Comparison of ENCODE assay signal across 8 cellular contexts in genomic region chr11:73982595-73982989, GRCh38. TPM values are rescaled to one million over a fixed set of nuclear protein-coding genes. Genes with fewer than 3 reads are reported as not detected.
DNase-seq lines count a peak whose midpoint lies in the region; ATAC-seq lines count a peak whose summit lies in the region.

Gene UCP2, minus strand, starts transcription at chr11:73982843. Its CDS starts 4,465 bp downstream, at chr11:73978378.

- peak; percentile 91 for DNase-seq in DMS79 treated with DMSO at 0.1 percent for 48 hours (lab: John Stamatoyannopoulos, UW)
- peak; percentile 77 for DNase-seq in LHCN-M2 (ENCODE audit: low read depth)
- DNase-seq in SHP77 treated with DMSO at 0.1 percent for 48 hours (lab: John Stamatoyannopoulos, UW), result peak; percentile 91
- peak; percentile 94 for DNase-seq in activated effector memory CD4-positive, alpha-beta T cell treated with anti-CD3 and anti-CD28 coated beads, Interleukin-2, amount 50 U/mL, for 16 hours
- DNase-seq in foreskin melanocyte, result peak; percentile 11

- ATAC-seq in GM21786 (IDR thresholded peaks at IDR 0.05; ENCODE audit: unreplicated experiment), result peak; percentile 42

- H3K9ac ChIP-seq in subcutaneous abdominal adipose tissue (ENCODE audit: low read length in 5 of 5), result peak within 1 kb of the TSS; percentile 38 to 82 (median 79)

- H3K27ac ChIP-seq in subcutaneous abdominal adipose tissue (ENCODE audit: low read depth, low read length), result peak within 1 kb of the TSS; percentile 82

- H3K4me3 ChIP-seq in neuron (ENCODE audit: low read length) (peak within 1 kb of the TSS; percentile 83), subcutaneous abdominal adipose tissue (ENCODE audit: low read depth in 1 of 5, low read length in 5 of 5) (peak within 1 kb of the TSS; percentile 75 to 98 (median 89))

- H3K4me1 ChIP-seq in neuron (ENCODE audit: insufficient read depth, low read length) (peaks cover 7% of the 10 kb centered on the region), subcutaneous abdominal adipose tissue (ENCODE audit: control insufficient read depth in 5 of 5, insufficient read depth in 5 of 5, low read length in 5 of 5) (peaks cover 3 to 63% (median 46%) of the 10 kb centered on the region in 5 donors)

- H2AFZ ChIP-seq in neuron (ENCODE audit: low read depth, low read length), result peak within 1 kb of the TSS; percentile 21

- H3K9me3 ChIP-seq in neuron (ENCODE audit: low read length), result no peaks in the 10 kb centered on the region
- H3K9me3 ChIP-seq in subcutaneous abdominal adipose tissue (ENCODE audit: control insufficient read depth in 5 of 5, low read length in 5 of 5), result no peaks in the 10 kb centered on the region

- H3K27me3 ChIP-seq in neuron (ENCODE audit: insufficient read depth, low read length) (no peaks in the 10 kb centered on the region), subcutaneous abdominal adipose tissue (ENCODE audit: control insufficient read depth in 5 of 5, insufficient read depth in 4 of 5, low read length in 5 of 5) (no peaks in the 10 kb centered on the region)

- H3K36me3 ChIP-seq in neuron (ENCODE audit: insufficient read depth, low read length) (peaks cover 14% of the 10 kb centered on the region), subcutaneous abdominal adipose tissue (ENCODE audit: control insufficient read depth in 5 of 5, insufficient read depth in 5 of 5, low read length in 5 of 5) (peaks cover 0 to 26% (median 22%) of the 10 kb centered on the region in 5 donors)

RNA-seq across cellular contexts. Expression of gene UCP2, which starts in this region (rescaled TPM):
- total RNA-seq in LHCN-M2 (2014; rRNA removed), result 4.3 and 8.0 TPM in 2 replicates
- 27.4 TPM for polyA plus RNA-seq in LHCN-M2 (2012)

Comparison
In these comparisons a context has a peak if more than half of its experiments do, and no peak if none do; other contexts are left out.
1. Peak in every context shown above with its lines: DNase-seq, ATAC-seq, H3K4me3 ChIP-seq and H3K27ac ChIP-seq.
2. DNase-seq: peak in every context shown above with its lines; median percentile 94 in activated effector memory CD4-positive, alpha-beta T cell treated with anti-CD3 and anti-CD28 coated beads, Interleukin-2, amount 50 U/mL, for 16 hours; 91 in DMS79 treated with DMSO at 0.1 percent for 48 hours; 91 in SHP77 treated with DMSO at 0.1 percent for 48 hours; 77 in LHCN-M2; 11 in foreskin melanocyte.